1 cellular context compared by ENCODE assay signal in genomic region chr16:87765473-87765775, GRCh38.
TF ChIP-seq lines count a peak whose summit lies in the region.

No MANE protein-coding gene starts in this region.

TF ChIP-seq in HepG2, 621 proteins besides CTCF, POLR2A, EP300 and RAD21 (continued from another document):
- no peak for TF ChIP-seq ZNF318 (CRISPR knock-in tag; IDR thresholded peaks at IDR 0.05)
- no peak for TF ChIP-seq RFX1 (IDR thresholded peaks at IDR 0.05)
- TF ChIP-seq CEBPG (CRISPR knock-in tag; IDR thresholded peaks at IDR 0.05): no peak
- no peak for TF ChIP-seq FOSL1 (CRISPR knock-in tag; IDR thresholded peaks at IDR 0.05; ENCODE audit: borderline replicate concordance)
- TF ChIP-seq SPEN (CRISPR knock-in tag; IDR thresholded peaks at IDR 0.05; ENCODE audit: low read depth): no peak
- 0 out of 2 replicates have a peak, but pooled peaks have one; percentile 16 for TF ChIP-seq ZNF101 (CRISPR knock-in tag; IDR thresholded peaks at IDR 0.05; ENCODE audit: borderline replicate concordance, low read depth)
- no peak for TF ChIP-seq FOXO4 (CRISPR knock-in tag; conservative IDR thresholded peaks at IDR 0.05)
- no peak for TF ChIP-seq ZNF530 (CRISPR knock-in tag; IDR thresholded peaks at IDR 0.05; ENCODE audit: low read depth)
- TF ChIP-seq ZBTB26 (CRISPR knock-in tag; IDR thresholded peaks at IDR 0.05; ENCODE audit: borderline replicate concordance): no peak
- 0 out of 2 replicates have a peak, but pooled peaks have one; percentile 2 for TF ChIP-seq BHLHE40 (IDR thresholded peaks at IDR 0.05; ENCODE audit: low read length)
- TF ChIP-seq KLF9 (CRISPR knock-in tag; IDR thresholded peaks at IDR 0.05; ENCODE audit: low read depth): no peak
- no peak for TF ChIP-seq CC2D1A (CRISPR knock-in tag; IDR thresholded peaks at IDR 0.05)
- no peak for TF ChIP-seq MIER2 (CRISPR knock-in tag; IDR thresholded peaks at IDR 0.05)
- TF ChIP-seq FOXK1 (CRISPR knock-in tag; IDR thresholded peaks at IDR 0.05; ENCODE audit: borderline replicate concordance, low read depth): no peak
- no peak for TF ChIP-seq ZNF674 (CRISPR knock-in tag; IDR thresholded peaks at IDR 0.05; ENCODE audit: low read depth)
- TF ChIP-seq BATF2 (CRISPR knock-in tag; IDR thresholded peaks at IDR 0.05): no peak
- no peak for TF ChIP-seq FOXA3 (CRISPR knock-in tag; IDR thresholded peaks at IDR 0.05)
- TF ChIP-seq AGO2 (optimal IDR thresholded peaks at IDR 0.05; ENCODE audit: low read depth, low read length): peak; percentile 57
- TF ChIP-seq GMEB2 (CRISPR knock-in tag; IDR thresholded peaks at IDR 0.05; ENCODE audit: low read depth): no peak
- TF ChIP-seq ZIK1 (CRISPR knock-in tag; IDR thresholded peaks at IDR 0.05; ENCODE audit: borderline replicate concordance, low read depth): no peak
- no peak for TF ChIP-seq NBN (conservative IDR thresholded peaks at IDR 0.05)
- no peak for TF ChIP-seq ETS1 (CRISPR knock-in tag; IDR thresholded peaks at IDR 0.05)
- TF ChIP-seq WIZ (CRISPR knock-in tag; IDR thresholded peaks at IDR 0.05): no peak
- peak; percentile 77; the same call in 1 of the 2 replicates for TF ChIP-seq TERF1 (CRISPR knock-in tag; IDR thresholded peaks at IDR 0.05)
- TF ChIP-seq ZNF704 (CRISPR knock-in tag; IDR thresholded peaks at IDR 0.05; ENCODE audit: borderline replicate concordance): no peak
- no peak for TF ChIP-seq ZNF143 (CRISPR knock-in tag; IDR thresholded peaks at IDR 0.05)
- TF ChIP-seq RBM39 (IDR thresholded peaks at IDR 0.05; ENCODE audit: low read depth, low read length, poor library complexity, severe bottlenecking): no peak
- TF ChIP-seq ZNF576 (CRISPR knock-in tag; IDR thresholded peaks at IDR 0.05): no peak
- 0 out of 2 replicates have a peak, but pooled peaks have one; percentile 17 for TF ChIP-seq CENPT (CRISPR knock-in tag; IDR thresholded peaks at IDR 0.05; ENCODE audit: low read depth)
- no peak for TF ChIP-seq SP5 (CRISPR knock-in tag; IDR thresholded peaks at IDR 0.05; ENCODE audit: borderline replicate concordance, low read depth)
- 0 out of 2 replicates have a peak, but pooled peaks have one; percentile 65 for TF ChIP-seq ZNF468 (CRISPR knock-in tag; IDR thresholded peaks at IDR 0.05)
- no peak for TF ChIP-seq POGZ (CRISPR knock-in tag; IDR thresholded peaks at IDR 0.05)
- 0 out of 2 replicates have a peak, but pooled peaks have one; percentile 6 for TF ChIP-seq GABPB1 (CRISPR knock-in tag; IDR thresholded peaks at IDR 0.05)
- TF ChIP-seq ZXDC (CRISPR knock-in tag; IDR thresholded peaks at IDR 0.05): peak; percentile 78; the same call in 1 of the 2 replicates
- no peak for TF ChIP-seq MZF1 (CRISPR knock-in tag; IDR thresholded peaks at IDR 0.05; ENCODE audit: borderline replicate concordance)
- no peak for TF ChIP-seq ZNF282 (IDR thresholded peaks at IDR 0.05; ENCODE audit: partially characterized antibody)
- no peak for TF ChIP-seq ZMAT5 (CRISPR knock-in tag; IDR thresholded peaks at IDR 0.05; ENCODE audit: borderline replicate concordance, low read depth)
- no peak for TF ChIP-seq ZNF567 (CRISPR knock-in tag; IDR thresholded peaks at IDR 0.05; ENCODE audit: borderline replicate concordance)
- 0 out of 2 replicates have a peak, but pooled peaks have one; percentile 52 for TF ChIP-seq REXO4 (CRISPR knock-in tag; IDR thresholded peaks at IDR 0.05; ENCODE audit: borderline replicate concordance)
